In the genomic region with DNA sequence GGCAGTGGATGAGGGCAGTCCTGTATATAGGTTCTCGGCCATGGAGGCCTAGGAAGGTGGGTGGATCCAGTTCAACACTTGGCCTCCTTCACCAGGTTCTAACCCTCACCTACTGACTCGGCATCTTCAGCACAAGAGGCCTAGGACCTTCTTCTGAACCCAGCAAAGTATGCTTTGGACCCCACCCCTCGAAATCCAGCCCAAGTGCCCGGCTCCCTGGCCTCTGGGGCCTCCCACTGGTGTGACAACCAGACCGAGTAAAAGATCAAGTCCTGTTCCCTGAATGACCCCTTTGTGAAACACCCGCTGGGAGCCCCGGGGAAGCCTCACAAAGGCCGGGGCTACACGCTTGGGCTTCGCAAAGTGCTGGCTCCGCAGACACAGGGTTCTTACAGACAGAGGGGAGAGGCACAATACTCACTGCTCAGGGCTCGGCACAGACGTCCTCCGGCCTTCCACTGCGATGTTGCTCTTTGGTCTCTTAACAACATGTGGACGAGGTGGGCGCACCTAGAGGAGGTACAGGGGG, we compare ENCODE assay signal across 26 cellular contexts. TPM values are rescaled to one million over a fixed set of nuclear protein-coding genes. Genes with fewer than 3 reads are reported as not detected.
"Had no signal": no experiment of that assay in that cellular context is flagged by ENCODE, and none has a peak within 500 bp of the region (broad histone marks: within the 10 kb centered on the region; RNA-seq: fewer than 3 reads in every experiment).

No MANE protein-coding gene starts in this region.

- H3K36me3 ChIP-seq: breast epithelium, left ventricle myocardium inferior, thyroid gland, upper lobe of left lung had no signal

- DNase-seq: activated CD4-positive, alpha-beta memory T cell treated with anti-CD3 and anti-CD28 coated beads, Interleukin-2, amount 10 ng/mL, durations not matched to agents 7 days and 5 days; activated CD4-positive, alpha-beta T cell treated with anti-CD3 and anti-CD28 coated beads for 1 hour; activated CD4-positive, alpha-beta T cell treated with anti-CD3 and anti-CD28 coated beads, Interleukin-2, amount 10 ng/mL, durations not matched to agents 7 days and 5 days; activated CD8-positive, alpha-beta memory T cell treated with anti-CD3 and anti-CD28 coated beads, Interleukin-2, amount 50 U/mL, for 48 hours; activated naive CD8-positive, alpha-beta T cell treated with anti-CD3 and anti-CD28 coated beads, Interleukin-2, amount 50 U/mL, for 24 hours; activated T-cell treated with anti-CD3 and anti-CD28 coated beads, Interleukin-2, amount 50 U/mL, for 24 hours; central memory CD4-positive, alpha-beta T cell; foreskin fibroblast; left ventricle myocardium inferior; naive B cell; stimulated activated CD4-positive, alpha-beta T cell treated with anti-CD3 and anti-CD28 coated beads, Interleukin-12 subunit alpha, Interleukin-12 subunit beta, amount 100 ng/mL, for 4 hours; stimulated activated CD4-positive, alpha-beta T cell treated with anti-CD3 and anti-CD28 coated beads, Interleukin-4, amount 100 ng/mL, for 4 hours; stimulated activated CD8-positive, alpha-beta memory T cell treated with anti-CD3 and anti-CD28 coated beads, Interleukin-4, amount 100 ng/mL, for 48 hours; stimulated activated naive CD8-positive, alpha-beta T cell treated with anti-CD3 and anti-CD28 coated beads, Interleukin-15, amount 100 ng/mL, for 72 hours; T-helper 17 cell; T1000; thyroid gland; upper lobe of left lung had no signal

- H3K27ac ChIP-seq: breast epithelium, left ventricle myocardium inferior, skin epidermis, thyroid gland, upper lobe of left lung, vagina had no signal

- H3K4me3 ChIP-seq: breast epithelium, left ventricle myocardium inferior, skin epidermis, thyroid gland, upper lobe of left lung, vagina had no signal

- H3K9me3 ChIP-seq: breast epithelium, left ventricle myocardium inferior, thyroid gland, upper lobe of left lung, vagina had no signal

- H3K27me3 ChIP-seq: breast epithelium, thyroid gland, upper lobe of left lung, vagina had no signal

- ATAC-seq: activated naive CD8-positive, alpha-beta T cell treated with anti-CD3 and anti-CD28 coated beads, Interleukin-2, amount 50 U/mL, for 24 hours; esophagus mucosa; sciatic nerve; stimulated activated memory B cell treated with anti-CD40 and anti-IgM and Interleukin-4, amounts not matched to agents 10 μg/mL and 1 μg/mL and 100 μg/mL, for 72 hours; stimulated activated naive CD8-positive, alpha-beta T cell treated with anti-CD3 and anti-CD28 coated beads, Interleukin-15, amount 100 ng/mL, for 72 hours; T-helper 17 cell had no signal

- H3K4me1 ChIP-seq: breast epithelium, thyroid gland, upper lobe of left lung had no signal

RNA-seq across cellular contexts. Expression of gene CRB2, which starts 47.0 kb away (rescaled TPM):
- total RNA-seq: activated CD4-positive, alpha-beta T cell treated with anti-CD3 and anti-CD28 coated beads, Interleukin-2, amount 10 ng/mL, durations not matched to agents 7 days and 5 days; esophagus mucosa; left ventricle myocardium inferior; lung microvascular endothelial cell; osteocyte; T-helper 17 cell; vagina had no signal
